38 cellular contexts compared by ENCODE assay signal in genomic region chr4:157095716-157096115, GRCh38. TPM values are rescaled to one million over a fixed set of nuclear protein-coding genes. Genes with fewer than 3 reads are reported as not detected.
"Had no signal": no experiment of that assay in that cellular context is flagged by ENCODE, and none has a peak within 500 bp of the region (broad histone marks: within the 10 kb centered on the region; RNA-seq: fewer than 3 reads in every experiment).

No MANE protein-coding gene starts in this region.

- H3K27ac ChIP-seq: adrenal gland, breast epithelium, cardiac muscle cell, colonic mucosa, epithelial cell of prostate, esophagus squamous epithelium, gastroesophageal sphincter, WERI-Rb-1 had no signal

- H3K27ac Mint-ChIP-seq: activated B cell treated with CpG ODN at 0.5 μM for 24 hours; activated CD8-positive, alpha-beta T cell treated with anti-CD3 and anti-CD28 coated beads for 36 hours; activated naive CD4-positive, alpha-beta T cell treated with anti-CD3 and anti-CD28 coated beads for 36 hours; activated naive CD4-positive, alpha-beta T cell treated with anti-CD3 and anti-CD28 coated beads, Interleukin-2, amount 50 U/mL, for 24 hours; activated naive CD8-positive, alpha-beta T cell treated with anti-CD3 and anti-CD28 coated beads for 36 hours; activated naive CD8-positive, alpha-beta T cell treated with anti-CD3 and anti-CD28 coated beads, Interleukin-2, amount 50 U/mL, for 24 hours; activated T-helper 1 cell treated with anti-CD3 and anti-CD28 coated beads, Interleukin-12 subunit alpha, Interleukin-12 subunit beta, Interleukin-2, Interleukin-4 antibody, amounts not matched to agents 30 ng/mL and 10 ng/mL and 1 ng/mL, durations not matched to agents 14 hours and 24 hours and 36 hours; activated T-helper 2 cell treated with anti-CD3 and anti-CD28 coated beads, Interferon-gamma antibody, Interleukin-2, Interleukin-4, amounts not matched to agents 10 μg/mL and 5 μg/mL and 100 μg/mL, durations not matched to agents 14 hours and 24 hours and 36 hours; brain; T-helper 17 cell; T-helper 2 cell treated with Interferon-gamma antibody and Interleukin-4, amounts not matched to agents 5 μg/mL and 100 μg/mL, for 36 hours had no signal

- H3K4me1 ChIP-seq: adrenal gland, breast epithelium, colonic mucosa, esophagus squamous epithelium, gastroesophageal sphincter had no signal

- H3K36me3 ChIP-seq: adrenal gland, breast epithelium, cardiac muscle cell, colonic mucosa, esophagus squamous epithelium, gastroesophageal sphincter, WERI-Rb-1 had no signal

- H3K9me3 ChIP-seq: adrenal gland, breast epithelium, colonic mucosa, esophagus squamous epithelium, gastroesophageal sphincter had no signal

- H3K27me3 Mint-ChIP-seq: activated B cell treated with CpG ODN at 0.5 μM for 24 hours; activated CD8-positive, alpha-beta T cell treated with anti-CD3 and anti-CD28 coated beads for 36 hours; activated naive CD4-positive, alpha-beta T cell treated with anti-CD3 and anti-CD28 coated beads, Interleukin-2, amount 50 U/mL, for 24 hours; activated naive CD8-positive, alpha-beta T cell treated with anti-CD3 and anti-CD28 coated beads for 36 hours; activated naive CD8-positive, alpha-beta T cell treated with anti-CD3 and anti-CD28 coated beads, Interleukin-2, amount 50 U/mL, for 24 hours; brain; T-helper 17 cell had no signal

- ATAC-seq: activated CD4-positive, CD25-positive, alpha-beta regulatory T cell treated with anti-CD3 and anti-CD28 coated beads, Interleukin-2, amount 50 U/mL, for 24 hours; activated CD8-positive, alpha-beta T cell treated with anti-CD3 and anti-CD28 coated beads for 36 hours; activated naive CD8-positive, alpha-beta T cell treated with anti-CD3 and anti-CD28 coated beads, Interleukin-2, amount 50 U/mL, for 24 hours; gastroesophageal sphincter; T-helper 17 cell had no signal

- H3K36me3 Mint-ChIP-seq: activated naive CD4-positive, alpha-beta T cell treated with anti-CD3 and anti-CD28 coated beads, Interleukin-2, amount 50 U/mL, for 24 hours; activated naive CD8-positive, alpha-beta T cell treated with anti-CD3 and anti-CD28 coated beads for 36 hours had no signal

- H3K4me3 ChIP-seq: adrenal gland, breast epithelium, cardiac muscle cell, colonic mucosa, esophagus squamous epithelium, gastroesophageal sphincter had no signal

- H3K9me3 Mint-ChIP-seq: activated T-helper 1 cell treated with anti-CD3 and anti-CD28 coated beads, Interleukin-12 subunit alpha, Interleukin-12 subunit beta, Interleukin-2, Interleukin-4 antibody, amounts not matched to agents 30 ng/mL and 10 ng/mL and 1 ng/mL, durations not matched to agents 14 hours and 24 hours and 36 hours; activated T-helper 2 cell treated with anti-CD3 and anti-CD28 coated beads, Interferon-gamma antibody, Interleukin-2, Interleukin-4, amounts not matched to agents 10 μg/mL and 5 μg/mL and 100 μg/mL, durations not matched to agents 14 hours and 24 hours and 36 hours; brain had no signal

- H3K4me3 Mint-ChIP-seq: activated B cell treated with CpG ODN at 0.5 μM for 24 hours; activated CD8-positive, alpha-beta T cell treated with anti-CD3 and anti-CD28 coated beads for 36 hours; activated naive CD4-positive, alpha-beta T cell treated with anti-CD3 and anti-CD28 coated beads for 36 hours; activated naive CD4-positive, alpha-beta T cell treated with anti-CD3 and anti-CD28 coated beads, Interleukin-2, amount 50 U/mL, for 24 hours; activated naive CD8-positive, alpha-beta T cell treated with anti-CD3 and anti-CD28 coated beads for 36 hours; activated naive CD8-positive, alpha-beta T cell treated with anti-CD3 and anti-CD28 coated beads, Interleukin-2, amount 50 U/mL, for 24 hours; activated T-helper 1 cell treated with anti-CD3 and anti-CD28 coated beads, Interleukin-12 subunit alpha, Interleukin-12 subunit beta, Interleukin-2, Interleukin-4 antibody, amounts not matched to agents 30 ng/mL and 10 ng/mL and 1 ng/mL, durations not matched to agents 14 hours and 24 hours and 36 hours; brain; T-helper 17 cell; T-helper 2 cell treated with Interferon-gamma antibody and Interleukin-4, amounts not matched to agents 5 μg/mL and 100 μg/mL, for 36 hours had no signal

- H3K4me1 Mint-ChIP-seq: activated B cell treated with CpG ODN at 0.5 μM for 24 hours; activated naive CD4-positive, alpha-beta T cell treated with anti-CD3 and anti-CD28 coated beads, Interleukin-2, amount 50 U/mL, for 24 hours; activated naive CD8-positive, alpha-beta T cell treated with anti-CD3 and anti-CD28 coated beads for 36 hours; activated naive CD8-positive, alpha-beta T cell treated with anti-CD3 and anti-CD28 coated beads, Interleukin-2, amount 50 U/mL, for 24 hours; T-helper 17 cell had no signal

- H3K27me3 ChIP-seq: adrenal gland, breast epithelium, cardiac muscle cell, colonic mucosa, esophagus squamous epithelium, gastroesophageal sphincter had no signal

- FAIRE-seq: endometrium, endothelial cell of umbilical vein had no signal

- DNase-seq: activated B cell treated with CpG ODN at 0.5 μM for 24 hours; activated CD4-positive, alpha-beta T cell treated with anti-CD3 and anti-CD28 coated beads for 48 hours; activated CD4-positive, alpha-beta T cell treated with anti-CD3 and anti-CD28 coated beads, Interleukin-2, amount 50 U/mL, for 1 hour; activated CD4-positive, alpha-beta T cell treated with anti-CD3 and anti-CD28 coated beads, Interleukin-2, amount 50 U/mL, for 48 hours; activated CD8-positive, alpha-beta memory T cell treated with anti-CD3 and anti-CD28 coated beads for 24 hours; activated CD8-positive, alpha-beta memory T cell treated with anti-CD3 and anti-CD28 coated beads, Interleukin-2, amount 50 U/mL, for 4 hours; activated CD8-positive, alpha-beta T cell treated with anti-CD3 and anti-CD28 coated beads for 36 hours; activated effector memory CD4-positive, alpha-beta T cell treated with anti-CD3 and anti-CD28 coated beads, Interleukin-2, amount 50 U/mL, for 16 hours; activated naive CD4-positive, alpha-beta T cell treated with anti-CD3 and anti-CD28 coated beads for 36 hours; activated naive CD8-positive, alpha-beta T cell treated with anti-CD3 and anti-CD28 coated beads for 36 hours; activated naive CD8-positive, alpha-beta T cell treated with anti-CD3 and anti-CD28 coated beads, Interleukin-2, amount 50 U/mL, for 24 hours; activated T-cell treated with anti-CD3 and anti-CD28 coated beads, Interleukin-2, amount 50 U/mL, for 1 hour; activated T-cell treated with anti-CD3 and anti-CD28 coated beads, Interleukin-2, amount 50 U/mL, for 48 hours; adrenal gland; amygdala; aorta; central memory CD4-positive, alpha-beta T cell; cerebellar nuclear complex; colonic mucosa; effector CD8-positive, alpha-beta T cell; esophagus squamous epithelium; foreskin melanocyte; T-helper 1 cell; T-helper 17 cell; T1000; WERI-Rb-1 had no signal

RNA-seq across cellular contexts. Expression of gene GLRB, which starts 19.8 kb away (rescaled TPM):
- total RNA-seq: activated B cell treated with CpG ODN at 0.5 μM for 24 hours; activated CD8-positive, alpha-beta T cell treated with anti-CD3 and anti-CD28 coated beads for 36 hours; activated naive CD4-positive, alpha-beta T cell treated with anti-CD3 and anti-CD28 coated beads for 36 hours; activated naive CD8-positive, alpha-beta T cell treated with anti-CD3 and anti-CD28 coated beads for 36 hours; activated T-helper 1 cell treated with anti-CD3 and anti-CD28 coated beads, Interleukin-12 subunit alpha, Interleukin-12 subunit beta, Interleukin-2, Interleukin-4 antibody, amounts not matched to agents 30 ng/mL and 10 ng/mL and 1 ng/mL, durations not matched to agents 14 hours and 24 hours and 36 hours; activated T-helper 2 cell treated with anti-CD3 and anti-CD28 coated beads, Interferon-gamma antibody, Interleukin-2, Interleukin-4, amounts not matched to agents 10 μg/mL and 5 μg/mL and 100 μg/mL, durations not matched to agents 14 hours and 24 hours and 36 hours; T-helper 17 cell had no signal
